9 cellular contexts compared by ENCODE assay signal in the genomic region with DNA sequence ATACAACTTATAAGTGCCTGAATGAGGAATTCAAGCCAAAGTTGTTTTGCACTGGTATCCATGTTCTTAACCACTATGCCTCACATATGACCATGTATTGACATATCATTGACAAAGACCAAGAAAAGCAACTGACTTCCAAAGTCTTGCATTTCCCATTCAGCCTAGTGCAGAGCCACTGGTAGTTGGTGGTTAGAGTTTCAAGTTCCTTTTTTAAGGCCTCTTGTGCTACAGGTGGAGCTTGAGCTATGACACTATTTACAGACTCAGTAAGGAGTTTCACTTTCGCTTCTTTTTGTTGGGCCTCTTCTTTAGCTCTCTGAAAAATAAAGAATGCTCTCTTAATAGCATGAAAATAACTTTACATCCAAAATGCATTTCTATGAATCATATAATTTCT.
DNase-seq lines count a peak whose midpoint lies in the region; ATAC-seq and TF ChIP-seq lines count a peak whose summit lies in the region.
"Had no signal": no experiment of that assay in that cellular context is flagged by ENCODE, and none has a peak within 500 bp of the region (broad histone marks: within the 10 kb centered on the region; RNA-seq: fewer than 3 reads in every experiment).

No MANE protein-coding gene starts in this region.

- no peaks in the 10 kb centered on the region for H3K9me3 Mint-ChIP-seq in activated naive CD4-positive, alpha-beta T cell treated with anti-CD3 and anti-CD28 coated beads, Interleukin-2, amount 50 U/mL, for 24 hours
- peaks cover 0 to 2% (median 0%) of the 10 kb centered on the region in 7 donors for H3K9me3 Mint-ChIP-seq in CD14-positive monocyte

- H3K27me3 Mint-ChIP-seq in activated naive CD4-positive, alpha-beta T cell treated with anti-CD3 and anti-CD28 coated beads, Interleukin-2, amount 50 U/mL, for 24 hours: no peaks in the 10 kb centered on the region
- H3K27me3 Mint-ChIP-seq in CD14-positive monocyte (ENCODE audit: low read depth in 3 of 3): no peaks in the 10 kb centered on the region

- H3K4me1 Mint-ChIP-seq in activated naive CD4-positive, alpha-beta T cell treated with anti-CD3 and anti-CD28 coated beads, Interleukin-2, amount 50 U/mL, for 24 hours: peaks cover 35% of the 10 kb centered on the region
- peaks cover 1% of the 10 kb centered on the region for H3K4me1 Mint-ChIP-seq in CD14-positive monocyte

- 59 to 85% (median 76%) methylated on average over 1 of the region's 1 CpG for whole genome bisulfite sequencing in psoas muscle, 3 donors

- intact Hi-C loops in psoas muscle (cut with DNase I): no loop called here
- intact Hi-C loops in CD14-positive monocyte (cut with micrococcal nuclease): no loop called here

- no peaks in the 10 kb centered on the region for H3K36me3 Mint-ChIP-seq in activated naive CD4-positive, alpha-beta T cell treated with anti-CD3 and anti-CD28 coated beads, Interleukin-2, amount 50 U/mL, for 24 hours
- H3K36me3 Mint-ChIP-seq in CD14-positive monocyte: no peaks in the 10 kb centered on the region

- TF ChIP-seq CTCF in psoas muscle (IDR thresholded peaks at IDR 0.05) (no peak), CD14-positive monocyte (IDR thresholded peaks at IDR 0.05) (no peak)

- no peaks in the 10 kb centered on the region for H3K36me3 ChIP-seq in psoas muscle (ENCODE audit: insufficient read depth in 1 of 2, low read depth in 1 of 2)
- H3K36me3 ChIP-seq: lower lobe of right lung had no signal

- ATAC-seq in HG03025 (IDR thresholded peaks at IDR 0.05; ENCODE audit: low FRiP score, unreplicated experiment): peak; percentile 100
- peak in 3 of 4 donors; percentile 50 to 61 (median 51) for ATAC-seq in psoas muscle

- H3K27ac ChIP-seq in psoas muscle: no peak overlapping the region
- H3K27ac ChIP-seq: lower lobe of right lung had no signal

- no peak overlapping the region for H3K27ac Mint-ChIP-seq in activated naive CD4-positive, alpha-beta T cell treated with anti-CD3 and anti-CD28 coated beads, Interleukin-2, amount 50 U/mL, for 24 hours
- no peak overlapping the region for H3K27ac Mint-ChIP-seq in CD14-positive monocyte

- no peaks in the 10 kb centered on the region for H3K9me3 ChIP-seq in psoas muscle
- H3K9me3 ChIP-seq: lower lobe of right lung had no signal

- H3K4me1 ChIP-seq in psoas muscle: no peaks in the 10 kb centered on the region
- H3K4me1 ChIP-seq: lower lobe of right lung had no signal

- H3K27me3 ChIP-seq in psoas muscle (ENCODE audit: insufficient read depth in 3 of 3, low read length in 2 of 3): no peaks in the 10 kb centered on the region

- DNase-seq in activated naive CD4-positive, alpha-beta T cell treated with anti-CD3 and anti-CD28 coated beads, Interleukin-2, amount 50 U/mL, for 16 hours: no peak
- DNase-seq in RPMI8226 (peak; percentile 76), psoas muscle (no peak), dedifferentiated amniotic fluid mesenchymal stem cell (ENCODE audit: extremely low spot score) (no peak), CD14-positive monocyte (ENCODE audit: low spot score) (no peak)
- no peak for DNase-seq in activated CD4-positive, CD25-positive, alpha-beta regulatory T cell (lab: John Stamatoyannopoulos, UW)
- DNase-seq: lower lobe of right lung had no signal

- no peak overlapping the region for H3K4me3 ChIP-seq in psoas muscle
- H3K4me3 ChIP-seq: lower lobe of right lung had no signal

- peak overlapping the region; percentile 63 for H3K4me3 Mint-ChIP-seq in activated naive CD4-positive, alpha-beta T cell treated with anti-CD3 and anti-CD28 coated beads, Interleukin-2, amount 50 U/mL, for 24 hours
- H3K4me3 Mint-ChIP-seq in CD14-positive monocyte: no peak overlapping the region
